9 cellular contexts compared by ENCODE assay signal in the genomic region with DNA sequence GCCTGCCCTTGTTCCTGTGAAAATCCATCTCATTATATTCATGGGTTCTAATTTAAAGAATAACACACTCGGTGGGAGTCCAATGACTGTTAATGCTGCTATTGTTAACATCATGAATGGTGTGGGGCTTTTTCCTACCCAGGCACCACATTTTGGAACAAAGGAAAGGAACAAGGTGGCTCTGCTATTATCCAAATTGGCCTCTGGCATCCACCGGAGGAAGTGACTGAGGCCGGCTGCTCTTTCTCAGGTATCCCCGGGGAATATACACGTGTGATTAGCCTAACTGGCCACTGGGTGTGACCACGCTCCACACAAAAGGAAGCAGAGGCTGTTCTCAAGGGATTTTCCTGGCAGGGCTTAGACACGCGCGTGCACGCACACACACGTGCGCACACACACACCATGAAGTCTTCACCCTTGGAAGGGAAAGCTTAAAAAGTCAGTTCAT.
DNase-seq lines count a peak whose midpoint lies in the region; ATAC-seq, FAIRE-seq and TF ChIP-seq lines count a peak whose summit lies in the region.
"Had no signal": no experiment of that assay in that cellular context is flagged by ENCODE, and none has a peak within 500 bp of the region (broad histone marks: within the 10 kb centered on the region; RNA-seq: fewer than 3 reads in every experiment).

No MANE protein-coding gene starts in this region.

- POLR2A ChIA-PET in GM12878 (lab: Charles Lee) (no interaction called here), HepG2 (lab: Yijun Ruan, JAX) (no interaction called here)
- POLR2A ChIA-PET in activated CD8-positive, alpha-beta T cell treated with anti-CD3 and anti-CD28 coated beads, Interleukin-2, amount 10 ng/mL, durations not matched to agents 7 days and 5 days (lab: Charles Lee), result no interaction called here

- H3K9me3 ChIP-seq in GM12878 (replicated peaks; ENCODE audit: control insufficient read depth, insufficient read depth, low read length), result no peaks in the 10 kb centered on the region
- 0 out of 2 replicates have a peak, but pooled peaks cover 3% of the 10 kb centered on the region for H3K9me3 ChIP-seq in HepG2 (ENCODE audit: low read length)

- ATAC-seq in GM12878 (no peak), HepG2 (peak; percentile 82), HG03520 (IDR thresholded peaks at IDR 0.05; ENCODE audit: unreplicated experiment) (no peak)
- no peak for ATAC-seq in activated CD8-positive, alpha-beta T cell treated with anti-CD3 and anti-CD28 coated beads, Interleukin-2, amount 10 ng/mL, durations not matched to agents 7 days and 5 days

- H3K27me3 ChIP-seq in GM12878 (replicated peaks in 1 of 2; ENCODE audit: control insufficient read depth in 2 of 2, insufficient read depth in 2 of 2, low read length in 1 of 2) (peaks cover 0 to 2% of the 10 kb centered on the region in 2 experiments; a peak in 1 of 4 replicates), HepG2 (ENCODE audit: control insufficient read depth in 1 of 2, insufficient read depth in 2 of 2, low read length in 2 of 2) (no peaks in the 10 kb centered on the region)

- TF ChIP-seq CTCF in GM12878 (IDR thresholded peaks at IDR 0.05 in 2 of 3, conservative IDR thresholded peaks at IDR 0.05 in 1 of 3; ENCODE audit: control insufficient read depth in 2 of 3, extremely low read depth in 1 of 3, insufficient read depth in 1 of 3, low read depth in 3 of 3, low read length in 3 of 3) (0 out of 6 replicates have a peak, but pooled peaks of 1 of the 3 experiments have one; percentile 3), HepG2 (CRISPR knock-in tag; IDR thresholded peaks at IDR 0.05) (peak; percentile 40), GM10266 (IDR thresholded peaks at IDR 0.05; ENCODE audit: control insufficient read depth, insufficient read depth, low read depth, missing control alignments) (no peak)

- TF ChIP-seq POLR2A in GM12878 (IDR thresholded peaks at IDR 0.05; ENCODE audit: low read depth, low read length), result no peak
- no peak for TF ChIP-seq POLR2A in HepG2 (IDR thresholded peaks at IDR 0.05; ENCODE audit: insufficient read depth in 1 of 2, low read depth in 2 of 2, low read length in 2 of 2)

- no peaks in the 10 kb centered on the region for H3K36me3 Mint-ChIP-seq in activated CD8-positive, alpha-beta T cell treated with anti-CD3 and anti-CD28 coated beads, Interleukin-2, amount 10 ng/mL, durations not matched to agents 7 days and 5 days (ENCODE audit: low read depth)

- no TSS peak for BruUV-seq in GM12878 (replicated peaks; lab: Mats Ljungman, UMichigan)
- BruUV-seq in HepG2 (replicated peaks; lab: Mats Ljungman, UMichigan), result no TSS peak

- CTCF ChIA-PET in GM12878 (lab: Yijun Ruan, JAX), result no interaction called here
- CTCF ChIA-PET in HepG2 (lab: Yijun Ruan, JAX; ENCODE audit: low intra/inter-chr PET ratio, low total read pairs), result no interaction called here
- CTCF ChIA-PET in activated CD8-positive, alpha-beta T cell treated with anti-CD3 and anti-CD28 coated beads, Interleukin-2, amount 10 ng/mL, durations not matched to agents 7 days and 5 days (lab: Charles Lee), result no interaction called here

- no peaks in the 10 kb centered on the region for H3K9me3 Mint-ChIP-seq in activated CD8-positive, alpha-beta T cell treated with anti-CD3 and anti-CD28 coated beads, Interleukin-2, amount 10 ng/mL, durations not matched to agents 7 days and 5 days (ENCODE audit: insufficient read depth)
- H3K9me3 Mint-ChIP-seq: CD4-positive, alpha-beta T cell had no signal

- intact Hi-C loops in GM12878 (cut with micrococcal nuclease; ENCODE audit: unreplicated experiment) (no loop called here), HepG2 (cut with micrococcal nuclease; ENCODE audit: unreplicated experiment) (loop anchor here (5.0 kb wide), 1 partner anchor 186 kb away; no protein-coding TSS in a partner anchor)

- H3K4me3 ChIP-seq in GM12878 (no peak overlapping the region), HepG2 (replicated peaks in 1 of 3; ENCODE audit: insufficient read depth in 1 of 3, low read depth in 2 of 3, low read length in 3 of 3) (no peak overlapping the region)

- H3K27ac ChIP-seq in GM12878 (ENCODE audit: control insufficient read depth, insufficient read depth), result no peak overlapping the region
- H3K27ac ChIP-seq in HepG2 (ENCODE audit: extremely low read length, insufficient read depth, low read length), result no peak overlapping the region

- RAD21 ChIA-PET in GM12878 (lab: Charles Lee; ENCODE audit: unreplicated experiment), result no interaction called here

- no peaks in the 10 kb centered on the region for H4K20me1 ChIP-seq in GM12878 (ENCODE audit: control insufficient read depth, insufficient read depth)
- H4K20me1 ChIP-seq in HepG2 (ENCODE audit: insufficient read depth, low read length), result no peaks in the 10 kb centered on the region

- no peak overlapping the region for H3K27ac Mint-ChIP-seq in activated CD8-positive, alpha-beta T cell treated with anti-CD3 and anti-CD28 coated beads, Interleukin-2, amount 10 ng/mL, durations not matched to agents 7 days and 5 days
- H3K27ac Mint-ChIP-seq: CD4-positive, alpha-beta T cell had no signal

- no peaks in the 10 kb centered on the region for H3K36me3 ChIP-seq in GM12878 (ENCODE audit: control insufficient read depth in 2 of 2, insufficient read depth in 2 of 2, low read length in 1 of 2)
- no peaks in the 10 kb centered on the region for H3K36me3 ChIP-seq in HepG2 (replicated peaks in 1 of 2; ENCODE audit: control insufficient read depth in 1 of 2, insufficient read depth in 2 of 2, low read length in 2 of 2)

- H3K79me2 ChIP-seq in GM12878 (ENCODE audit: control insufficient read depth, insufficient read depth, low read length) (no peaks in the 10 kb centered on the region), HepG2 (ENCODE audit: insufficient read depth, low read length) (no peaks in the 10 kb centered on the region)

- no peak overlapping the region for H2AFZ ChIP-seq in GM12878 (ENCODE audit: control insufficient read depth, low read depth, low read length)
- H2AFZ ChIP-seq in HepG2 (ENCODE audit: low read length), result no peak overlapping the region

- TF ChIP-seq EP300 in GM12878 (IDR thresholded peaks at IDR 0.05; ENCODE audit: borderline replicate concordance in 1 of 2, control insufficient read depth in 1 of 2, low read depth in 2 of 2, low read length in 2 of 2), result no peak
- no peak for TF ChIP-seq EP300 in HepG2 (IDR thresholded peaks at IDR 0.05; ENCODE audit: low read depth in 2 of 2, low read length in 2 of 2)
- no peak for TF ChIP-seq EP300 in HepG2 (CRISPR knock-in tag; IDR thresholded peaks at IDR 0.05; ENCODE audit: borderline replicate concordance)

- 39% methylated on average over 12 of the region's 12 CpGs for WGBS in GM12878 (ENCODE audit: insufficient coverage, insufficient replicate concordance, low lambda C conversion rate, missing lambda C conversion rate)
- 30% methylated on average over 12 of the region's 12 CpGs for WGBS in HepG2 (ENCODE audit: low lambda C conversion rate)

- H3K4me1 ChIP-seq in GM12878 (ENCODE audit: control insufficient read depth, insufficient read depth, low read length), result no peaks in the 10 kb centered on the region
- no peaks in the 10 kb centered on the region for H3K4me1 ChIP-seq in HepG2 (ENCODE audit: insufficient read depth, low read length)

- DNase-seq in Ammon's horn (ENCODE audit: low spot score) (peak; percentile 28), NCI-H1436 (lab: John Stamatoyannopoulos, UW) (peak; percentile 94), GM12878 (ENCODE audit: low read depth, low spot score) (no peak), HepG2 (ENCODE audit: low spot score) (peak; percentile 8), germinal center (ENCODE audit: low spot score) (no peak), GM10266 (ENCODE audit: extremely low spot score) (no peak)
- no peak for DNase-seq in activated CD8-positive, alpha-beta T cell treated with anti-CD3 and anti-CD28 coated beads, Interleukin-2, amount 10 ng/mL, durations not matched to agents 7 days and 5 days
- DNase-seq: CD4-positive, alpha-beta T cell had no signal

- no peak overlapping the region for H3K9ac ChIP-seq in GM12878 (ENCODE audit: control insufficient read depth, insufficient read depth, low read length)
- H3K9ac ChIP-seq in HepG2 (ENCODE audit: insufficient read depth, low read depth, low read length), result no peak overlapping the region

- peak; percentile 36 for TF ChIP-seq RAD21 in GM12878 (IDR thresholded peaks at IDR 0.05; ENCODE audit: insufficient read depth, low read depth, low read length)
- TF ChIP-seq RAD21 in HepG2 (CRISPR knock-in tag; IDR thresholded peaks at IDR 0.05), result no peak

- no peaks in the 10 kb centered on the region for H3K27me3 Mint-ChIP-seq in activated CD8-positive, alpha-beta T cell treated with anti-CD3 and anti-CD28 coated beads, Interleukin-2, amount 10 ng/mL, durations not matched to agents 7 days and 5 days (ENCODE audit: low read depth)
- H3K27me3 Mint-ChIP-seq: CD4-positive, alpha-beta T cell had no signal

- no peak overlapping the region for H3K4me2 ChIP-seq in GM12878 (ENCODE audit: control insufficient read depth, insufficient read depth)
- H3K4me2 ChIP-seq in HepG2 (ENCODE audit: low read depth, low read length), result no peak overlapping the region

- H3K4me1 Mint-ChIP-seq in activated CD8-positive, alpha-beta T cell treated with anti-CD3 and anti-CD28 coated beads, Interleukin-2, amount 10 ng/mL, durations not matched to agents 7 days and 5 days (ENCODE audit: low read depth), result no peaks in the 10 kb centered on the region

- SMC1A ChIA-PET in GM12878 (lab: Charles Lee; ENCODE audit: uncharacterized antibody, unreplicated experiment), result no interaction called here

- H3K4me3 Mint-ChIP-seq in activated CD8-positive, alpha-beta T cell treated with anti-CD3 and anti-CD28 coated beads, Interleukin-2, amount 10 ng/mL, durations not matched to agents 7 days and 5 days, result no peak overlapping the region
- H3K4me3 Mint-ChIP-seq: CD4-positive, alpha-beta T cell had no signal

- in situ Hi-C loops in GM12878 (cut with MboI) (no loop called here), HepG2 (cut with HindIII; ENCODE audit: extremely low pct_ligation_motif_present, low pct_unique_long_range_greater_than_20kb) (no loop called here)

- FAIRE-seq in GM12878 (lab: Jason Lieb, UNC), result no peak
- no peak for FAIRE-seq in HepG2 (lab: Jason Lieb, UNC)

TF ChIP-seq in GM12878, 131 proteins besides CTCF, POLR2A, EP300 and RAD21 (continues in another document):
- TF ChIP-seq NBN (IDR thresholded peaks at IDR 0.05), result no peak
- no peak for TF ChIP-seq FOXK2 (IDR thresholded peaks at IDR 0.05)
- no peak for TF ChIP-seq SUZ12 (IDR thresholded peaks at IDR 0.05; ENCODE audit: unreplicated experiment)

TF ChIP-seq in HepG2, 621 proteins besides CTCF, POLR2A, EP300 and RAD21 (continues in another document):
- TF ChIP-seq STAG1 (CRISPR knock-in tag; IDR thresholded peaks at IDR 0.05), result peak; percentile 55

Comparison
In these comparisons a context has a peak if more than half of its experiments do, and no peak if none do; other contexts are left out.
1. DNase-seq: peak in Ammon's horn (single experiment), NCI-H1436 (single experiment) and HepG2 (single experiment); none in GM12878 (single experiment), activated CD8-positive, alpha-beta T cell treated with anti-CD3 and anti-CD28 coated beads, Interleukin-2, amount 10 ng/mL, durations not matched to agents 7 days and 5 days (single experiment), germinal center (single experiment) and GM10266 (single experiment).